ENCODE assay signal across 26 cellular contexts in genomic region chr7:133273221-133273620, GRCh38. TPM values are rescaled to one million over a fixed set of nuclear protein-coding genes. Genes with fewer than 3 reads are reported as not detected.
DNase-seq lines count a peak whose midpoint lies in the region; ATAC-seq, FAIRE-seq and TF ChIP-seq lines count a peak whose summit lies in the region.
"Had no signal": no experiment of that assay in that cellular context is flagged by ENCODE, and none has a peak within 500 bp of the region (broad histone marks: within the 10 kb centered on the region; RNA-seq: fewer than 3 reads in every experiment).

No MANE protein-coding gene starts in this region.

- H3K4me1 Mint-ChIP-seq in nephron progenitor cell, result peaks cover 40% of the 10 kb centered on the region
- H3K4me1 Mint-ChIP-seq: CD14-positive monocyte had no signal

- TF ChIP-seq EP300 in GM12878 (IDR thresholded peaks at IDR 0.05; ENCODE audit: borderline replicate concordance in 1 of 2, control insufficient read depth in 1 of 2, low read depth in 2 of 2, low read length in 2 of 2), result no peak

- BruUV-seq in IMR-90 (replicated peaks; lab: Mats Ljungman, UMichigan) (no TSS peak), GM12878 (replicated peaks; lab: Mats Ljungman, UMichigan) (no TSS peak)

- H3K79me2 ChIP-seq in GM12878 (ENCODE audit: control insufficient read depth, insufficient read depth, low read length), result no peaks in the 10 kb centered on the region; the same call in 1 of the 2 replicates

- no peak overlapping the region for H3K4ac ChIP-seq in IMR-90 (ENCODE audit: low read depth, low read length)

- POLR2A ChIA-PET in IMR-90 (lab: Charles Lee; ENCODE audit: unreplicated experiment) (interaction anchor here (0.6 kb wide), 1 partner anchor 55 kb away, joined by 3 read pairs; no protein-coding TSS in a partner anchor), GM12878 (lab: Charles Lee) (no interaction called here)

- SMC1A ChIA-PET in GM12878 (lab: Charles Lee; ENCODE audit: uncharacterized antibody, unreplicated experiment), result interaction anchor here (0.9 to 1.2 kb wide), 2 partner anchors 9 to 41 kb away, joined by 3 read pairs; no protein-coding TSS in a partner anchor

- no peak overlapping the region for H2BK20ac ChIP-seq in IMR-90 (ENCODE audit: low read depth, low read length)

- H2BK120ac ChIP-seq in IMR-90 (ENCODE audit: low read depth, low read length), result no peak overlapping the region

- no peak for ATAC-seq in IMR-90 (ENCODE audit: low read depth)
- ATAC-seq in GM12878, result no peak
- no peak for ATAC-seq in HG02571 (IDR thresholded peaks at IDR 0.05; ENCODE audit: unreplicated experiment)
- ATAC-seq: CD8-positive, alpha-beta T cell had no signal

- no peak overlapping the region for H3K4me3 Mint-ChIP-seq in nephron progenitor cell
- H3K4me3 Mint-ChIP-seq: CD14-positive monocyte; CD4-positive, CD25-positive, alpha-beta regulatory T cell; CD8-positive, alpha-beta T cell had no signal

- no peak overlapping the region for H2AFZ ChIP-seq in IMR-90 (replicated peaks; ENCODE audit: low read length, poor library complexity)
- no peak overlapping the region for H2AFZ ChIP-seq in GM12878 (ENCODE audit: control insufficient read depth, low read depth, low read length)

- H2BK15ac ChIP-seq in IMR-90 (ENCODE audit: low read depth, low read length), result no peak overlapping the region

- H4K5ac ChIP-seq in IMR-90 (ENCODE audit: low read depth, low read length), result no peak overlapping the region

- H3K4me2 ChIP-seq in IMR-90 (ENCODE audit: low read depth, low read length) (no peak overlapping the region), GM12878 (ENCODE audit: control insufficient read depth, insufficient read depth) (no peak overlapping the region)
- H3K4me2 ChIP-seq: BLaER1 had no signal

- H3K9ac ChIP-seq in IMR-90 (ENCODE audit: low read depth, low read length) (no peak overlapping the region), GM12878 (ENCODE audit: control insufficient read depth, insufficient read depth, low read length) (no peak overlapping the region)
- H3K9ac ChIP-seq: BLaER1 had no signal

- no peak for TF ChIP-seq POLR2A in IMR-90 (IDR thresholded peaks at IDR 0.05; ENCODE audit: low read depth, low read length)
- no peak for TF ChIP-seq POLR2A in GM12878 (IDR thresholded peaks at IDR 0.05; ENCODE audit: low read depth, low read length)
- TF ChIP-seq POLR2A in H54 (IDR thresholded peaks at IDR 0.05; ENCODE audit: low read depth, low read length), result no peak

- DNase-seq in IMR-90 (no peak), GM12878 (ENCODE audit: low read depth, low spot score) (no peak), nephron progenitor cell (no peak), H54 (ENCODE audit: insufficient read length, low spot score) (no peak), DMS 273 treated with DMSO at 0.1 percent for 48 hours (lab: John Stamatoyannopoulos, UW) (no peak)
- DNase-seq: 8988T; ACHN; BE2C; C1 segment of cervical spinal cord; Caco-2; Calu3; CD4-positive, CD25-positive, alpha-beta regulatory T cell; CD8-positive, alpha-beta T cell; DMS153; DMS53; DMS79; DND-41; EL; GDM1 had no signal

- peaks cover 2% of the 10 kb centered on the region for H3K9me3 Mint-ChIP-seq in nephron progenitor cell

- no peak overlapping the region for H3K27ac ChIP-seq in IMR-90 (ENCODE audit: insufficient read depth, low read length)
- H3K27ac ChIP-seq in GM12878 (ENCODE audit: control insufficient read depth, insufficient read depth), result no peak overlapping the region
- H3K27ac ChIP-seq: BLaER1 had no signal

- H3K27me3 Mint-ChIP-seq in nephron progenitor cell (ENCODE audit: low read depth, poor library complexity), result no peaks in the 10 kb centered on the region
- H3K27me3 Mint-ChIP-seq: CD4-positive, CD25-positive, alpha-beta regulatory T cell had no signal

- peak overlapping the region; percentile 26 for H3K27ac Mint-ChIP-seq in nephron progenitor cell
- H3K27ac Mint-ChIP-seq: CD14-positive monocyte; CD8-positive, alpha-beta T cell had no signal

- H3K4me3 ChIP-seq in IMR-90 (ENCODE audit: insufficient read depth, low read depth, low read length), result no peak overlapping the region
- H3K4me3 ChIP-seq in GM12878, result no peak overlapping the region
- H3K4me3 ChIP-seq: BLaER1 had no signal

- TF ChIP-seq CTCF in IMR-90 (conservative IDR thresholded peaks at IDR 0.05; ENCODE audit: low read depth, low read length), result no peak
- TF ChIP-seq CTCF in GM12878 (IDR thresholded peaks at IDR 0.05 in 2 of 3, conservative IDR thresholded peaks at IDR 0.05 in 1 of 3; ENCODE audit: control insufficient read depth in 2 of 3, extremely low read depth in 1 of 3, insufficient read depth in 1 of 3, low read depth in 3 of 3, low read length in 3 of 3), result no peak
- TF ChIP-seq CTCF in nephron progenitor cell (IDR thresholded peaks at IDR 0.05), result no peak

- peak overlapping the region; percentile 46; the same call in 1 of the 2 replicates for H3K23ac ChIP-seq in IMR-90 (ENCODE audit: low read depth, low read length)

- H3K36me3 ChIP-seq in IMR-90 (ENCODE audit: control insufficient read depth, insufficient read depth, low read length) (peaks cover 8% of the 10 kb centered on the region), GM12878 (ENCODE audit: control insufficient read depth in 2 of 2, insufficient read depth in 2 of 2, low read length in 1 of 2) (peaks cover 0 to 11% of the 10 kb centered on the region in 2 experiments; a peak in 2 of 4 replicates)

- H3K18ac ChIP-seq in IMR-90 (ENCODE audit: low read depth, low read length), result no peak overlapping the region

- WGBS in IMR-90 (ENCODE audit: extremely low coverage in 2 of 2, insufficient read length in 1 of 2), 2 experiments, result no CpG with 5 or more reads among the region's 3 CpGs
- WGBS in GM12878 (ENCODE audit: insufficient coverage, insufficient replicate concordance, low lambda C conversion rate, missing lambda C conversion rate), result 73% methylated on average over 3 of the region's 3 CpGs

- TF ChIP-seq RAD21 in IMR-90 (IDR thresholded peaks at IDR 0.05; ENCODE audit: low read length) (no peak), GM12878 (IDR thresholded peaks at IDR 0.05; ENCODE audit: insufficient read depth, low read depth, low read length) (no peak)

- H3K79me1 ChIP-seq in IMR-90 (ENCODE audit: low read depth in 1 of 2, low read length in 2 of 2), result peaks cover 17 to 47% of the 10 kb centered on the region in 2 experiments

- dilution Hi-C loops in IMR-90 (cut with HindIII; ENCODE audit: low sequenced_read_pairs, unreplicated experiment), result no loop called here

- H4K20me1 ChIP-seq in IMR-90 (ENCODE audit: insufficient read depth, low read length), result no peaks in the 10 kb centered on the region; the same call in 1 of the 2 replicates
- no peaks in the 10 kb centered on the region for H4K20me1 ChIP-seq in GM12878 (ENCODE audit: control insufficient read depth, insufficient read depth)

- H2AK9ac ChIP-seq in IMR-90 (replicated peaks; ENCODE audit: low read depth, low read length, poor library complexity), result no peak overlapping the region

- no peak overlapping the region for H3K56ac ChIP-seq in IMR-90 (ENCODE audit: extremely low read depth, insufficient read depth, low read length)

- no peak overlapping the region for H2AK5ac ChIP-seq in IMR-90 (ENCODE audit: low read depth, low read length)

- H3K27me3 ChIP-seq in IMR-90 (ENCODE audit: control insufficient read depth, insufficient read depth, low read length) (no peaks in the 10 kb centered on the region), GM12878 (replicated peaks in 1 of 2; ENCODE audit: control insufficient read depth in 2 of 2, insufficient read depth in 2 of 2, low read length in 1 of 2) (no peaks in the 10 kb centered on the region)
- H3K27me3 ChIP-seq: BE2C, BLaER1 had no signal

- peaks cover 7% of the 10 kb centered on the region for H3K9me1 ChIP-seq in IMR-90 (ENCODE audit: insufficient read depth, low read length)

- peak; percentile 38 for FAIRE-seq in GM12878 (lab: Jason Lieb, UNC)
- no peak for FAIRE-seq in H54 (lab: Jason Lieb, UNC)
- FAIRE-seq: A204.1, D721Med, GM12891, GM19239 had no signal

- intact Hi-C loops in IMR-90 (cut with micrococcal nuclease) (no loop called here), GM12878 (cut with micrococcal nuclease; ENCODE audit: unreplicated experiment) (no loop called here)

- no peak overlapping the region for H4K91ac ChIP-seq in IMR-90 (ENCODE audit: insufficient read depth, low read depth, low read length)

- CTCF ChIA-PET in IMR-90 (lab: Yijun Ruan, JAX), result interaction anchor here (1.0 to 1.4 kb wide), 2 partner anchors 12 to 13 kb away, joined by 3 to 5 read pairs; no protein-coding TSS in a partner anchor
- CTCF ChIA-PET in GM12878 (lab: Yijun Ruan, JAX), result interaction anchor here (1.0 to 1.4 kb wide), 2 partner anchors 11 to 20 kb away, joined by 3 to 4 read pairs; no protein-coding TSS in a partner anchor

- H4K8ac ChIP-seq in IMR-90 (ENCODE audit: low read depth in 2 of 2, low read length in 2 of 2), result no peak overlapping the region

- H3K4me1 ChIP-seq in IMR-90 (ENCODE audit: control insufficient read depth, insufficient read depth, low read length) (peaks cover 3% of the 10 kb centered on the region), GM12878 (ENCODE audit: control insufficient read depth, insufficient read depth, low read length) (no peaks in the 10 kb centered on the region)
- H3K4me1 ChIP-seq: BLaER1, Caco-2 had no signal

- in situ Hi-C loops in IMR-90 (cut with MboI; ENCODE audit: low sequenced_read_pairs) (no loop called here), GM12878 (cut with MboI) (no loop called here)

- RAD21 ChIA-PET in GM12878 (lab: Charles Lee; ENCODE audit: unreplicated experiment), result no interaction called here

- no peak overlapping the region for H2BK5ac ChIP-seq in IMR-90 (ENCODE audit: low read depth, low read length, poor library complexity, severe bottlenecking)

- no peak overlapping the region for H3K14ac ChIP-seq in IMR-90 (replicated peaks; ENCODE audit: low read depth, low read length)

- H3K9me3 ChIP-seq in IMR-90 (ENCODE audit: control insufficient read depth, insufficient read depth, low read length) (no peaks in the 10 kb centered on the region), GM12878 (replicated peaks; ENCODE audit: control insufficient read depth, insufficient read depth, low read length) (no peaks in the 10 kb centered on the region; the same call in 2 of the 3 replicates)
- H3K9me3 ChIP-seq: BE2C, Caco-2 had no signal

- H3K36me3 Mint-ChIP-seq in nephron progenitor cell (ENCODE audit: low read depth), result peaks cover 41% of the 10 kb centered on the region

RNA-seq across cellular contexts. Expression of gene EXOC4, which starts 20.3 kb away (rescaled TPM):
- total RNA-seq in IMR-90 (2012; rRNA removed), result 85.5 and 94.6 TPM in 2 replicates
- 25.4 and 31.5 TPM in 2 replicates for polyA plus RNA-seq in IMR-90 (2012; rRNA removed)
- polyA plus RNA-seq in IMR-90 (2012; cell fraction: cytosol; rRNA removed), result 9.3 and 11.8 TPM in 2 replicates
- polyA plus RNA-seq in IMR-90 (2012; cell fraction: nucleus; rRNA removed; ENCODE audit: low replicate concordance), result 3.9 and 16.8 TPM in 2 replicates
- 384 and 424 TPM in 2 replicates for total RNA-seq in GM12878 (2013; cell fraction: nucleolus; rRNA removed)
- 38.2 and 45.6 TPM in 2 replicates for total RNA-seq in GM12878 (2014; rRNA removed)
- 37.3 and 38.3 TPM in 2 replicates for total RNA-seq in GM12878 (2014; rRNA removed; fragmentation: Illumina TruSeq; extraction: Trizol)
- 36.5 and 44.5 TPM in 2 replicates for total RNA-seq in GM12878 (2021)
- 19.3 TPM for polyA plus RNA-seq in GM12878 (2011; ENCODE audit: low read depth)
- 41.1 and 47.1 TPM in 2 replicates for polyA plus RNA-seq in GM12878 (2011; rRNA removed)
- 30.6 and 33.0 TPM in 2 replicates for polyA plus RNA-seq in GM12878 (2011; cell fraction: cytosol; rRNA removed)
- polyA plus RNA-seq in GM12878 (2011; cell fraction: nucleus; rRNA removed), result 33.3 and 42.1 TPM in 2 replicates
- 21.7 and 24.2 TPM in 2 replicates for polyA plus RNA-seq in GM12878 (2012)
- polyA plus RNA-seq in GM12878 (2014; fragmentation: Illumina TruSeq; extraction: Trizol), result 33.6 and 41.8 TPM in 2 replicates
- 10 to 100 TPM; 13.2 to 14.5 TPM for polyA plus RNA-seq in GM12878 (2014; fragmentation: Nextera tagmentation; extraction: Ambion mirVana)
- polyA plus RNA-seq in GM12878 (2014; rRNA removed), result 21.8 and 24.6 TPM in 2 replicates
- polyA plus RNA-seq in GM12878 (2016; fragmentation: Nextera tagmentation; extraction: Ambion mirVana), result 10 to 100 TPM; 24.1 to 25.7 TPM
- 145 and 159 TPM in 2 replicates for polyA minus RNA-seq in GM12878 (2011; rRNA and poly(A)+ RNA removed)
- 20.8 TPM in 2 replicates for polyA minus RNA-seq in GM12878 (2011; cell fraction: cytosol; rRNA and poly(A)+ RNA removed)
- polyA minus RNA-seq in GM12878 (2011; cell fraction: nucleus; rRNA and poly(A)+ RNA removed), result 150 and 184 TPM in 2 replicates
